1 cellular context compared by ENCODE assay signal in genomic region chr1:228457396-228458176, GRCh38.
TF ChIP-seq lines count a peak whose summit lies in the region.

No MANE protein-coding gene starts in this region.

TF ChIP-seq in K562, 482 proteins besides CTCF, POLR2A, EP300 and RAD21 (continued from another document and continues in another):
- TF ChIP-seq GTF3C2 (IDR thresholded peaks at IDR 0.05; ENCODE audit: borderline replicate concordance, extremely low read depth, insufficient read length) (no peak), NONO (IDR thresholded peaks at IDR 0.05; ENCODE audit: low read depth in 2 of 2, low read length in 1 of 2) (peak; percentile 87 to 97), ERF (CRISPR knock-in tag; IDR thresholded peaks at IDR 0.05) (peak; percentile 84; the same call in 1 of the 2 replicates), RNF219 (CRISPR knock-in tag; IDR thresholded peaks at IDR 0.05) (no peak), KDM2B (CRISPR knock-in tag; IDR thresholded peaks at IDR 0.05) (peak; percentile 69; the same call in 1 of the 2 replicates), CTCFL (IDR thresholded peaks at IDR 0.05; ENCODE audit: borderline replicate concordance, insufficient read depth, low read depth, low read length, poor library complexity, severe bottlenecking) (peak; percentile 1), RBM17 (IDR thresholded peaks at IDR 0.05; ENCODE audit: borderline replicate concordance, low read depth, low read length) (no peak), CHCHD3 (CRISPR knock-in tag; IDR thresholded peaks at IDR 0.05) (peak; percentile 62; the same call in 1 of the 2 replicates), ZBTB12 (CRISPR knock-in tag; IDR thresholded peaks at IDR 0.05) (peak; percentile 85), SP1 (CRISPR knock-in tag; IDR thresholded peaks at IDR 0.05) (peak; percentile 91), ZNF644 (tag; IDR thresholded peaks at IDR 0.05; ENCODE audit: low read depth) (no peak), SREBF2 (CRISPR knock-in tag; IDR thresholded peaks at IDR 0.05) (no peak), HDGF (IDR thresholded peaks at IDR 0.05) (no peak), ZBTB26 (CRISPR knock-in tag; IDR thresholded peaks at IDR 0.05) (no peak), TCF3 (CRISPR knock-in tag; IDR thresholded peaks at IDR 0.05) (peak; percentile 54), MAFF (IDR thresholded peaks at IDR 0.05; ENCODE audit: low read length) (no peak), SRSF3 (IDR thresholded peaks at IDR 0.05; ENCODE audit: insufficient read depth, low read length) (0 out of 2 replicates have a peak, but pooled peaks have one; percentile 80), ZBTB49 (CRISPR knock-in tag; IDR thresholded peaks at IDR 0.05; ENCODE audit: borderline replicate concordance) (peak; percentile 98), CGGBP1 (CRISPR knock-in tag; IDR thresholded peaks at IDR 0.05) (0 out of 2 replicates have a peak, but pooled peaks have one; percentile 11), ZNF197 (CRISPR knock-in tag; IDR thresholded peaks at IDR 0.05; ENCODE audit: low read depth) (0 out of 2 replicates have a peak, but pooled peaks have one; percentile 7), SIX5 (IDR thresholded peaks at IDR 0.05; ENCODE audit: borderline replicate concordance in 1 of 2, insufficient read depth in 1 of 2, low read depth in 1 of 2, low read length in 2 of 2) (0 out of 4 replicates have a peak, but pooled peaks of 1 of the 2 experiments have one; percentile 9), WHSC1 (IDR thresholded peaks at IDR 0.05; ENCODE audit: low read length) (no peak), ZNF77 (CRISPR knock-in tag; IDR thresholded peaks at IDR 0.05) (no peak), VEZF1 (CRISPR knock-in tag; IDR thresholded peaks at IDR 0.05) (peak; percentile 32; the same call in 1 of the 2 replicates), AFF1 (IDR thresholded peaks at IDR 0.05; ENCODE audit: low read depth in 1 of 2, partially characterized antibody in 2 of 2) (peak in 1 of 2 experiments; percentile 23), RREB1 (CRISPR knock-in tag; IDR thresholded peaks at IDR 0.05) (peak; percentile 88), ZNF23 (CRISPR knock-in tag; IDR thresholded peaks at IDR 0.05) (no peak), POLR2B (IDR thresholded peaks at IDR 0.05; ENCODE audit: low read depth, partially characterized antibody) (peak; percentile 99), ZNF57 (CRISPR knock-in tag; IDR thresholded peaks at IDR 0.05) (no peak)
